Comparison of ENCODE assay signal across 9 cellular contexts in the genomic region with DNA sequence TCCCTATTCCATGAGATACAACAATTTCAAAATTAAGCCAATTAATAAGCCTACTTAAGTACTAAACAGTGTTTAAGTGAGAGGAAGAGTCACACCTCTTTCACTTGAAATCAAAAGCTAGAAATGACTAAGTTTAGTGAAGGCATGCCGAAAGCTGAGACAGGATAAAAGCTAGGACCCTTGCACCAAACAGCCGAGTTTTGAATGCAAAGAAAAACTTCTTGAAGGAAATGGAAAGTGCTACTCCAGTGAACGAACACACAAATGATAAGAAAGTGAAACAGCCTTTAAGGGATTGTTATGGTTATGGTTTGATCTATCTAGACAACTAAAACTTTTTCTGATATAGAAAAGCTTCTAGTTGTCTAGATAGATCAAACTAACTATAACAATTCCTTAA.
A peak's percentile ranks its signal among the peaks of the same experiment; 100 is the strongest.
DNase-seq lines count a peak whose midpoint lies in the region; ATAC-seq, FAIRE-seq and TF ChIP-seq lines count a peak whose summit lies in the region.
"Had no signal": no experiment of that assay in that cellular context is flagged by ENCODE, and none has a peak within 500 bp of the region (broad histone marks: within the 10 kb centered on the region; RNA-seq: fewer than 3 reads in every experiment).

No MANE protein-coding gene starts in this region.

- no peaks in the 10 kb centered on the region for H3K9me3 ChIP-seq in prostate gland

- H3K27me3 ChIP-seq in prostate gland (replicated peaks; ENCODE audit: insufficient read depth): no peaks in the 10 kb centered on the region
- H3K27me3 ChIP-seq: dorsolateral prefrontal cortex had no signal

- intact Hi-C loops in posterior vena cava (cut with DNase I): no loop called here
- intact Hi-C loops in prostate gland (cut with DNase I): no loop called here

- ATAC-seq in GM19035 (IDR thresholded peaks at IDR 0.05; ENCODE audit: unreplicated experiment) (peak; percentile 76), HG02642 (IDR thresholded peaks at IDR 0.05; ENCODE audit: poor library complexity, unreplicated experiment) (peak; percentile 77), HG03469 (IDR thresholded peaks at IDR 0.05; ENCODE audit: unreplicated experiment) (peak; percentile 68)

- no peaks in the 10 kb centered on the region for H3K36me3 ChIP-seq in prostate gland

- 84% methylated on average over 3 of the region's 3 CpGs for whole genome bisulfite sequencing in prostate gland

- TF ChIP-seq POLR2A in GM12892 (IDR thresholded peaks at IDR 0.05; ENCODE audit: low read depth, low read length) (no peak), prostate gland (IDR thresholded peaks at IDR 0.05) (no peak)

- no peak overlapping the region for H3K27ac ChIP-seq in prostate gland
- H3K27ac ChIP-seq: dorsolateral prefrontal cortex had no signal

- H3K4me1 ChIP-seq in prostate gland (replicated peaks): no peaks in the 10 kb centered on the region

- H3K4me3 ChIP-seq in prostate gland: no peak overlapping the region
- H3K4me3 ChIP-seq: dorsolateral prefrontal cortex had no signal

- FAIRE-seq in GM12892 (lab: Jason Lieb, UNC): peak; percentile 63

- TF ChIP-seq CTCF in prostate gland (IDR thresholded peaks at IDR 0.05): no peak

- DNase-seq in GM12892 (ENCODE audit: insufficient read length) (no peak), posterior vena cava (ENCODE audit: low spot score) (no peak), DMS53 treated with DMSO at 0.1 percent for 48 hours (lab: John Stamatoyannopoulos, UW; ENCODE audit: unreplicated experiment) (no peak), prostate gland (ENCODE audit: low spot score) (no peak), occipital lobe (lab: John Stamatoyannopoulos, UW) (no peak)
- DNase-seq: dorsolateral prefrontal cortex had no signal
